Comparison of ENCODE assay signal across 8 cellular contexts in genomic region chr1:180502361-180503273, GRCh38. TPM values are rescaled to one million over a fixed set of nuclear protein-coding genes. Genes with fewer than 3 reads are reported as not detected.
DNase-seq lines count a peak whose midpoint lies in the region; ATAC-seq and TF ChIP-seq lines count a peak whose summit lies in the region.

Gene ACBD6, minus strand, starts transcription at chr1:180502577. Its CDS starts 311 bp downstream, at chr1:180502266.

- peaks cover 21% of the 10 kb centered on the region for H3K36me3 Mint-ChIP-seq in activated T-helper 2 cell treated with anti-CD3 and anti-CD28 coated beads, Interferon-gamma antibody, Interleukin-2, Interleukin-4, amounts not matched to agents 10 μg/mL and 5 μg/mL and 100 μg/mL, durations not matched to agents 14 hours and 24 hours and 36 hours (ENCODE audit: low read depth)
- H3K36me3 Mint-ChIP-seq in nephron (ENCODE audit: low read depth) = peaks cover 7% of the 10 kb centered on the region
- H3K36me3 Mint-ChIP-seq in stimulated activated naive CD8-positive, alpha-beta T cell treated with anti-CD3 and anti-CD28 coated beads, Interleukin-15, Interleukin-2, amounts not matched to agents 100 ng/mL and 50 ng/mL, for 24 hours (ENCODE audit: low read depth) = peaks cover 20% of the 10 kb centered on the region

- H3K27ac ChIP-seq in GM23248 (peak within 1 kb of the TSS; percentile 92), Karpas-422 (ENCODE audit: low read length) (peak within 1 kb of the TSS; percentile 65), RWPE2 (ENCODE audit: poor library complexity, severe bottlenecking) (peak within 1 kb of the TSS; percentile 87)

- H3K4me1 ChIP-seq in GM23248 (ENCODE audit: insufficient read depth) = peaks cover 29% of the 10 kb centered on the region
- H3K4me1 ChIP-seq in Karpas-422 (ENCODE audit: low read length) = peaks cover 42% of the 10 kb centered on the region
- peaks cover 10% of the 10 kb centered on the region for H3K4me1 ChIP-seq in RWPE2 (ENCODE audit: insufficient read depth, poor library complexity, severe bottlenecking)

- intact Hi-C loops in activated T-helper 2 cell treated with anti-CD3 and anti-CD28 coated beads, Interferon-gamma antibody, Interleukin-2, Interleukin-4, amounts not matched to agents 10 μg/mL and 5 μg/mL and 100 μg/mL, durations not matched to agents 14 hours and 24 hours and 36 hours (cut with micrococcal nuclease) = loop anchor here (1.0 to 5.0 kb wide), 5 partner anchors 70 to 640 kb away; partner anchors contain the start of gene XPR1

- TF ChIP-seq CTCF in RWPE2 (IDR thresholded peaks at IDR 0.05; ENCODE audit: poor library complexity, severe bottlenecking) (no peak), fibroblast of pulmonary artery (IDR thresholded peaks at IDR 0.05; ENCODE audit: low read length, missing control alignments) (peak; percentile 15), nephron (IDR thresholded peaks at IDR 0.05; ENCODE audit: unreplicated experiment in 3 of 3) (peak in 1 of 3 experiments; percentile 15)

- H3K36me3 ChIP-seq in GM23248 (ENCODE audit: low read depth) (0 out of 2 replicates have a peak, but pooled peaks cover 4% of the 10 kb centered on the region), Karpas-422 (ENCODE audit: insufficient read depth, low read length) (peaks cover 15% of the 10 kb centered on the region; the same call in 1 of the 2 replicates), RWPE2 (ENCODE audit: low read depth) (peaks cover 30% of the 10 kb centered on the region)

- H3K9me3 ChIP-seq in GM23248 (ENCODE audit: low read depth) (no peaks in the 10 kb centered on the region), Karpas-422 (ENCODE audit: low read length) (no peaks in the 10 kb centered on the region), RWPE2 (ENCODE audit: severe bottlenecking) (no peaks in the 10 kb centered on the region)

- ATAC-seq in RWPE2 (ENCODE audit: low read depth) = peak; percentile 89

- H3K27me3 ChIP-seq in GM23248 (replicated peaks; ENCODE audit: insufficient read depth) (no peaks in the 10 kb centered on the region), Karpas-422 (ENCODE audit: low read length) (no peaks in the 10 kb centered on the region), RWPE2 (ENCODE audit: insufficient read depth, poor library complexity, severe bottlenecking) (no peaks in the 10 kb centered on the region)

- H3K27me3 Mint-ChIP-seq in activated T-helper 2 cell treated with anti-CD3 and anti-CD28 coated beads, Interferon-gamma antibody, Interleukin-2, Interleukin-4, amounts not matched to agents 10 μg/mL and 5 μg/mL and 100 μg/mL, durations not matched to agents 14 hours and 24 hours and 36 hours (ENCODE audit: low read depth) = no peaks in the 10 kb centered on the region
- H3K27me3 Mint-ChIP-seq in nephron (ENCODE audit: low read depth) = no peaks in the 10 kb centered on the region
- no peaks in the 10 kb centered on the region for H3K27me3 Mint-ChIP-seq in stimulated activated naive CD8-positive, alpha-beta T cell treated with anti-CD3 and anti-CD28 coated beads, Interleukin-15, Interleukin-2, amounts not matched to agents 100 ng/mL and 50 ng/mL, for 24 hours

- H4K20me1 ChIP-seq in GM23248 (ENCODE audit: insufficient read depth) (no peaks in the 10 kb centered on the region), Karpas-422 (ENCODE audit: insufficient read depth, low read depth, low read length) (no peaks in the 10 kb centered on the region)

- H3F3A ChIP-seq in GM23248 (ENCODE audit: insufficient read depth) = peaks cover 12% of the 10 kb centered on the region

- 1 to 2% methylated on average over 79 to 83 of the region's 83 CpGs for WGBS in GM23248 (ENCODE audit: low coverage in 1 of 2, low lambda C conversion rate in 2 of 2, missing lambda C conversion rate in 2 of 2), 2 experiments

- H3K9me2 ChIP-seq in GM23248 (ENCODE audit: insufficient read depth) = no peaks in the 10 kb centered on the region
- no peaks in the 10 kb centered on the region for H3K9me2 ChIP-seq in Karpas-422 (replicated peaks; ENCODE audit: insufficient read depth, low read length)

- H3K4me2 ChIP-seq in GM23248 (ENCODE audit: unreplicated experiment) (peak within 1 kb of the TSS; percentile 95), Karpas-422 (ENCODE audit: low read depth, low read length, poor library complexity, severe bottlenecking) (peak within 1 kb of the TSS; percentile 76)

- peaks cover 22% of the 10 kb centered on the region for H3K4me1 Mint-ChIP-seq in activated T-helper 2 cell treated with anti-CD3 and anti-CD28 coated beads, Interferon-gamma antibody, Interleukin-2, Interleukin-4, amounts not matched to agents 10 μg/mL and 5 μg/mL and 100 μg/mL, durations not matched to agents 14 hours and 24 hours and 36 hours (ENCODE audit: low read depth)
- peaks cover 40% of the 10 kb centered on the region for H3K4me1 Mint-ChIP-seq in nephron
- H3K4me1 Mint-ChIP-seq in stimulated activated naive CD8-positive, alpha-beta T cell treated with anti-CD3 and anti-CD28 coated beads, Interleukin-15, Interleukin-2, amounts not matched to agents 100 ng/mL and 50 ng/mL, for 24 hours (ENCODE audit: low read depth) = peaks cover 41% of the 10 kb centered on the region

- peak within 1 kb of the TSS; percentile 98 for H3K4me3 Mint-ChIP-seq in activated T-helper 2 cell treated with anti-CD3 and anti-CD28 coated beads, Interferon-gamma antibody, Interleukin-2, Interleukin-4, amounts not matched to agents 10 μg/mL and 5 μg/mL and 100 μg/mL, durations not matched to agents 14 hours and 24 hours and 36 hours (ENCODE audit: low read depth)
- H3K4me3 Mint-ChIP-seq in nephron = peak within 1 kb of the TSS; percentile 93 to 99 (median 95)
- H3K4me3 Mint-ChIP-seq in stimulated activated naive CD8-positive, alpha-beta T cell treated with anti-CD3 and anti-CD28 coated beads, Interleukin-15, Interleukin-2, amounts not matched to agents 100 ng/mL and 50 ng/mL, for 24 hours = peak within 1 kb of the TSS; percentile 99

- in situ Hi-C loops in GM23248 (cut with MboI) = no loop called here

- H2AFZ ChIP-seq in GM23248 (peak within 1 kb of the TSS; percentile 99), Karpas-422 (ENCODE audit: low read length) (peak within 1 kb of the TSS; percentile 80)

- H3K9ac ChIP-seq in GM23248 (peak within 1 kb of the TSS; percentile 95), Karpas-422 (ENCODE audit: low read length) (peak within 1 kb of the TSS; percentile 86)

- H3K79me2 ChIP-seq in GM23248 (ENCODE audit: insufficient read depth) = peaks cover 45% of the 10 kb centered on the region
- peaks cover 47% of the 10 kb centered on the region for H3K79me2 ChIP-seq in Karpas-422 (ENCODE audit: low read length)

- peak within 1 kb of the TSS; percentile 96 for H3K27ac Mint-ChIP-seq in activated T-helper 2 cell treated with anti-CD3 and anti-CD28 coated beads, Interferon-gamma antibody, Interleukin-2, Interleukin-4, amounts not matched to agents 10 μg/mL and 5 μg/mL and 100 μg/mL, durations not matched to agents 14 hours and 24 hours and 36 hours
- H3K27ac Mint-ChIP-seq in nephron = peak within 1 kb of the TSS; percentile 96 to 98 (median 98)
- H3K27ac Mint-ChIP-seq in stimulated activated naive CD8-positive, alpha-beta T cell treated with anti-CD3 and anti-CD28 coated beads, Interleukin-15, Interleukin-2, amounts not matched to agents 100 ng/mL and 50 ng/mL, for 24 hours = peak within 1 kb of the TSS; percentile 97

- H3K9me3 Mint-ChIP-seq in activated T-helper 2 cell treated with anti-CD3 and anti-CD28 coated beads, Interferon-gamma antibody, Interleukin-2, Interleukin-4, amounts not matched to agents 10 μg/mL and 5 μg/mL and 100 μg/mL, durations not matched to agents 14 hours and 24 hours and 36 hours = no peaks in the 10 kb centered on the region
- peaks cover under 1% of the 10 kb centered on the region for H3K9me3 Mint-ChIP-seq in nephron
- H3K9me3 Mint-ChIP-seq in stimulated activated naive CD8-positive, alpha-beta T cell treated with anti-CD3 and anti-CD28 coated beads, Interleukin-15, Interleukin-2, amounts not matched to agents 100 ng/mL and 50 ng/mL, for 24 hours = no peaks in the 10 kb centered on the region

- peak within 1 kb of the TSS; percentile 98 for H3K4me3 ChIP-seq in GM23248
- H3K4me3 ChIP-seq in Karpas-422 (ENCODE audit: low read length) = peak within 1 kb of the TSS; percentile 90
- H3K4me3 ChIP-seq in RWPE2 (ENCODE audit: severe bottlenecking) = peak within 1 kb of the TSS; percentile 77
- peak within 1 kb of the TSS; percentile 96 for H3K4me3 ChIP-seq in fibroblast of pulmonary artery (replicated peaks; ENCODE audit: low read depth, low read length)

- peak; percentile 92 for DNase-seq in ELR (ENCODE audit: low read depth)
- DNase-seq in GM23248 = peak; percentile 96
- DNase-seq in Karpas-422 = peak; percentile 95
- DNase-seq in RWPE2 (ENCODE audit: low spot score) = peak; percentile 80
- peak; percentile 84 for DNase-seq in activated T-helper 2 cell treated with anti-CD3 and anti-CD28 coated beads, Interferon-gamma antibody, Interleukin-2, Interleukin-4, amounts not matched to agents 10 μg/mL and 5 μg/mL and 100 μg/mL, durations not matched to agents 14 hours and 24 hours and 36 hours (ENCODE audit: low spot score)
- DNase-seq in fibroblast of pulmonary artery (ENCODE audit: low read depth) = peak; percentile 90

RNA-seq across cellular contexts. Expression of gene ACBD6, which starts in this region (rescaled TPM):
- total RNA-seq in GM23248 (2014; rRNA removed; shearing (Covaris generic)) = 27.3 and 45.9 TPM in 2 replicates
- polyA plus RNA-seq in GM23248 (2016; fragmentation: Nextera tagmentation; extraction: Ambion mirVana) = 41.0 and 44.2 TPM in 2 replicates
- 74.0 and 106 TPM in 2 replicates for total RNA-seq in Karpas-422 (2014; rRNA removed; shearing (Covaris generic); ENCODE audit: low replicate concordance)
- total RNA-seq in activated T-helper 2 cell treated with anti-CD3 and anti-CD28 coated beads, Interferon-gamma antibody, Interleukin-2, Interleukin-4, amounts not matched to agents 10 μg/mL and 5 μg/mL and 100 μg/mL, durations not matched to agents 14 hours and 24 hours and 36 hours = 48.9 and 50.1 TPM in 2 replicates

Comparison
In these comparisons a context has a peak if more than half of its experiments do, and no peak if none do; other contexts are left out.
1. Peak in every context shown above with its lines: DNase-seq, ATAC-seq, H3K4me3 ChIP-seq and H3K27ac ChIP-seq.